ENCODE assay signal across 8 cellular contexts in genomic region chr19:5719274-5719960, GRCh38.
DNase-seq lines count a peak whose midpoint lies in the region; ATAC-seq lines count a peak whose summit lies in the region.

No MANE protein-coding gene starts in this region.

- peak overlapping the region; percentile 80 for H3K27ac ChIP-seq in muscle layer of duodenum (ENCODE audit: low read length)

- peaks cover 8 to 19% of the 10 kb centered on the region in 2 donors for H3K4me1 ChIP-seq in muscle layer of duodenum (ENCODE audit: control insufficient read depth in 1 of 2, insufficient read depth in 2 of 2, low read length in 2 of 2)

- H3K36me3 ChIP-seq in muscle layer of duodenum (ENCODE audit: control insufficient read depth in 1 of 2, insufficient read depth in 2 of 2, low read length in 2 of 2), result peaks cover 0 to 8% of the 10 kb centered on the region in 2 donors

- peak; percentile 23 for DNase-seq in CD1c-positive myeloid dendritic cell (ENCODE audit: extremely low spot score)
- DNase-seq in RPMI8226, result peak; percentile 42
- DNase-seq in effector CD4-positive, alpha-beta T cell, result peak; percentile 37
- DNase-seq in HCEC 1CT, result no peak

- no peaks in the 10 kb centered on the region for H3K9me3 ChIP-seq in muscle layer of duodenum (ENCODE audit: control insufficient read depth in 1 of 2, low read length in 2 of 2)

- H3K27me3 ChIP-seq in muscle layer of duodenum (ENCODE audit: low read depth, low read length), result no peaks in the 10 kb centered on the region

- ATAC-seq in GM21515 (IDR thresholded peaks at IDR 0.05; ENCODE audit: unreplicated experiment), result peak; percentile 20
- ATAC-seq in HG02678 (IDR thresholded peaks at IDR 0.05; ENCODE audit: unreplicated experiment), result no peak
- no peak for ATAC-seq in HG02852 (IDR thresholded peaks at IDR 0.05; ENCODE audit: unreplicated experiment)

- H3K4me3 ChIP-seq in muscle layer of duodenum (ENCODE audit: low read depth in 1 of 2, low read length in 2 of 2), result peak overlapping the region; percentile 95 to 98
